20 cellular contexts compared by ENCODE assay signal in genomic region chr1:202194328-202194648, GRCh38. TPM values are rescaled to one million over a fixed set of nuclear protein-coding genes. Genes with fewer than 3 reads are reported as not detected.
DNase-seq lines count a peak whose midpoint lies in the region; ATAC-seq and TF ChIP-seq lines count a peak whose summit lies in the region.
"Had no signal": no experiment of that assay in that cellular context is flagged by ENCODE, and none has a peak within 500 bp of the region (broad histone marks: within the 10 kb centered on the region; RNA-seq: fewer than 3 reads in every experiment).

No MANE protein-coding gene starts in this region.

- no peak overlapping the region for H3K56ac ChIP-seq in H9 (ENCODE audit: insufficient read length, low read depth, low read length)

- H3K79me1 ChIP-seq in H9 (ENCODE audit: insufficient read depth, low read depth, low read length, poor library complexity, severe bottlenecking) = no peaks in the 10 kb centered on the region

- H2AFZ ChIP-seq in H9 (ENCODE audit: low read length) = no peak overlapping the region

- no peak overlapping the region for H3K9ac ChIP-seq in H9 (ENCODE audit: extremely low read depth, insufficient read length, low read length)

- no peak overlapping the region for H2BK12ac ChIP-seq in H9 (ENCODE audit: insufficient read length, low read depth, low read length)

- H2BK15ac ChIP-seq in H9 (ENCODE audit: low read depth, low read length) = no peak overlapping the region

- H3K18ac ChIP-seq in H9 (ENCODE audit: insufficient read length, low read depth, low read length) = no peak overlapping the region

- H4K5ac ChIP-seq in H9 (ENCODE audit: insufficient read length, low read depth, low read length) = no peak overlapping the region

- intact Hi-C loops in natural killer cell (cut with micrococcal nuclease) = no loop called here

- peak overlapping the region; percentile 65 for H3K4me2 ChIP-seq in H9 (ENCODE audit: insufficient read depth, insufficient read length, low read length)

- no peaks in the 10 kb centered on the region for H3K9me3 ChIP-seq in H9 (ENCODE audit: control insufficient read depth, low read depth, low read length)
- H3K9me3 ChIP-seq: heart left ventricle, stomach had no signal

- H2BK120ac ChIP-seq in H9 (ENCODE audit: low read depth, low read length, poor library complexity, severe bottlenecking) = no peak overlapping the region

- H3K14ac ChIP-seq in H9 (ENCODE audit: insufficient read depth, low read length) = no peak overlapping the region

- H3K27ac ChIP-seq in H9 (ENCODE audit: insufficient read length, low read depth, low read length) (no peak overlapping the region), coronary artery (peak overlapping the region; percentile 89 to 96)
- H3K27ac ChIP-seq: heart left ventricle, stomach had no signal

- H3K4me3 Mint-ChIP-seq in H9 = peak overlapping the region; percentile 33 to 68
- H3K4me3 Mint-ChIP-seq in natural killer cell = peak overlapping the region; percentile 89
- H3K4me3 Mint-ChIP-seq in type B pancreatic cell = peak overlapping the region; percentile 47
- H3K4me3 Mint-ChIP-seq: activated CD8-positive, alpha-beta T cell treated with anti-CD3 and anti-CD28 coated beads, Interleukin-2, amount 10 ng/mL, durations not matched to agents 7 days and 5 days; activated naive CD8-positive, alpha-beta T cell treated with anti-CD3 and anti-CD28 coated beads for 36 hours; HFFc6 had no signal

- no peak overlapping the region for H3T11ph ChIP-seq in H9 (ENCODE audit: low read length)

- H3K23me2 ChIP-seq in H9 (ENCODE audit: insufficient read length, low read depth, low read length, poor library complexity, severe bottlenecking) = peaks cover 4% of the 10 kb centered on the region

- ATAC-seq in natural killer cell (no peak), GM19328 (IDR thresholded peaks at IDR 0.05; ENCODE audit: unreplicated experiment) (no peak), HG03378 (IDR thresholded peaks at IDR 0.05; ENCODE audit: unreplicated experiment) (no peak)

- H3K27ac Mint-ChIP-seq in H9 (no peak overlapping the region), natural killer cell (no peak overlapping the region), type B pancreatic cell (no peak overlapping the region)
- H3K27ac Mint-ChIP-seq: activated CD8-positive, alpha-beta T cell treated with anti-CD3 and anti-CD28 coated beads, Interleukin-2, amount 10 ng/mL, durations not matched to agents 7 days and 5 days; activated naive CD8-positive, alpha-beta T cell treated with anti-CD3 and anti-CD28 coated beads for 36 hours; activated T-cell treated with anti-CD3 and anti-CD28 coated beads, Interleukin-2, amount 50 U/mL, for 72 hours; HFFc6 had no signal

- no peak overlapping the region for H3K23ac ChIP-seq in H9 (ENCODE audit: insufficient read length, low read depth, low read length)

- no peaks in the 10 kb centered on the region; a peak in 2 of 5 replicates for H3K9me3 Mint-ChIP-seq in H9
- no peaks in the 10 kb centered on the region for H3K9me3 Mint-ChIP-seq in natural killer cell
- H3K9me3 Mint-ChIP-seq in type B pancreatic cell = no peaks in the 10 kb centered on the region
- H3K9me3 Mint-ChIP-seq: activated naive CD8-positive, alpha-beta T cell treated with anti-CD3 and anti-CD28 coated beads for 36 hours; activated T-cell treated with anti-CD3 and anti-CD28 coated beads, Interleukin-2, amount 50 U/mL, for 72 hours; HFFc6 had no signal

- H3K27me3 Mint-ChIP-seq in H9 (ENCODE audit: low read depth) (peaks cover 53% of the 10 kb centered on the region), natural killer cell (ENCODE audit: low read depth in 2 of 2) (peaks cover 0 to 15% of the 10 kb centered on the region in 2 donors), type B pancreatic cell (peaks cover 64% of the 10 kb centered on the region)

- no peak overlapping the region for H3K4ac ChIP-seq in H9 (ENCODE audit: low read depth, low read length)

- no peak overlapping the region for H2BK20ac ChIP-seq in H9 (ENCODE audit: low read depth, low read length, poor library complexity, severe bottlenecking)

- WGBS in H9 (ENCODE audit: extremely low coverage, insufficient read length, low lambda C conversion rate) = no CpG with 5 or more reads among the region's 11 CpGs

- H2BK5ac ChIP-seq in H9 (ENCODE audit: insufficient read length, low read length) = no peak overlapping the region

- H3K36me3 Mint-ChIP-seq in H9 (ENCODE audit: insufficient read depth in 1 of 3, low read depth in 3 of 3) (no peaks in the 10 kb centered on the region; a peak in 1 of 7 replicates), natural killer cell (no peaks in the 10 kb centered on the region), type B pancreatic cell (no peaks in the 10 kb centered on the region)
- H3K36me3 Mint-ChIP-seq: activated naive CD8-positive, alpha-beta T cell treated with anti-CD3 and anti-CD28 coated beads for 36 hours had no signal

- no peak overlapping the region for H2AK5ac ChIP-seq in H9 (ENCODE audit: insufficient read length, low read length)

- H3K4me1 Mint-ChIP-seq in H9 (peaks cover 8 to 10% of the 10 kb centered on the region in 2 experiments), natural killer cell (peaks cover 55 to 59% of the 10 kb centered on the region in 2 donors), type B pancreatic cell (ENCODE audit: unreplicated experiment) (no peaks in the 10 kb centered on the region)

- no peak overlapping the region for H4K91ac ChIP-seq in H9 (ENCODE audit: insufficient read length, low read depth, low read length)

- no peaks in the 10 kb centered on the region; the same call in 1 of the 2 replicates for H3K4me1 ChIP-seq in H9 (ENCODE audit: insufficient read depth, low read length)

- no peak overlapping the region for H4K8ac ChIP-seq in H9 (replicated peaks; ENCODE audit: insufficient read length, low read depth, low read length)

- no peaks in the 10 kb centered on the region for H4K20me1 ChIP-seq in H9 (ENCODE audit: control insufficient read depth, insufficient read depth, insufficient read length)

- no peaks in the 10 kb centered on the region for H3K79me2 ChIP-seq in H9 (ENCODE audit: insufficient read depth, low read length)

- TF ChIP-seq CTCF in H9 (conservative IDR thresholded peaks at IDR 0.05) = no peak
- no peak for TF ChIP-seq CTCF in coronary artery (IDR thresholded peaks at IDR 0.05)
- no peak for TF ChIP-seq CTCF in natural killer cell (IDR thresholded peaks at IDR 0.05)
- TF ChIP-seq CTCF in type B pancreatic cell (conservative IDR thresholded peaks at IDR 0.05) = no peak

- peak overlapping the region; percentile 87 for H3K4me3 ChIP-seq in coronary artery

- DNase-seq in H9 (no peak), coronary artery (ENCODE audit: low spot score) (no peak), natural killer cell (no peak), type B pancreatic cell (ENCODE audit: extremely low spot score, unreplicated experiment) (no peak), T-helper 9 cell (no peak)
- DNase-seq: activated CD8-positive, alpha-beta T cell treated with anti-CD3 and anti-CD28 coated beads, Interleukin-2, amount 10 ng/mL, durations not matched to agents 7 days and 5 days; activated naive CD8-positive, alpha-beta T cell treated with anti-CD3 and anti-CD28 coated beads for 36 hours; activated T-cell treated with anti-CD3 and anti-CD28 coated beads, Interleukin-2, amount 50 U/mL, for 72 hours; effector CD4-positive, alpha-beta T cell; GDM1; HFFc6; NCI-H1105; NCI-H748 treated with DMSO at 0.1 percent for 48 hours; OCI-M1; stimulated activated CD4-positive, alpha-beta T cell treated with anti-CD3 and anti-CD28 coated beads, Interleukin-1b, Interleukin-23, amount 100 ng/mL, for 48 hours; stomach had no signal

- H3K27me3 ChIP-seq in H9 (ENCODE audit: insufficient read depth, low read length) = peaks cover 11% of the 10 kb centered on the region; the same call in 1 of the 2 replicates

RNA-seq across cellular contexts. Expression of gene LGR6, which starts 0.7 kb away (rescaled TPM):
- 0.66 and 1.0 TPM in 2 replicates for total RNA-seq in H9 (2021)
- total RNA-seq in natural killer cell = 10 to 100 TPM; 58.3 to 65.2 (median 60.9) TPM
- total RNA-seq in type B pancreatic cell (ENCODE audit: low replicate concordance) = 2.8 and 6.9 TPM in 2 replicates
- total RNA-seq: HFFc6; T-helper 1 cell treated with Interleukin-12 subunit alpha and Interleukin-12 subunit beta and Interleukin-4 antibody, amounts not matched to agents 30 ng/mL and 1 ng/mL, for 36 hours had no signal

RNA-seq across cellular contexts. Expression of gene PTPN7, which starts 33.9 kb away (rescaled TPM):
- total RNA-seq in H9 (2021) (0.22 and 0.72 TPM in 2 replicates), natural killer cell (100 to 1,000 TPM; 144 to 241 (median 196) TPM), type B pancreatic cell (ENCODE audit: low replicate concordance) (0.29 TPM in 1 of 2 replicates, not detected in the other)
- total RNA-seq: HFFc6 had no signal

RNA-seq across cellular contexts. Expression of gene ARL8A, which starts 49.8 kb away (rescaled TPM):
- total RNA-seq in H9 (2021) = 58.6 and 67.2 TPM in 2 replicates
- total RNA-seq in natural killer cell = 100 to 1,000 TPM; 109 to 120 (median 109) TPM
- total RNA-seq in type B pancreatic cell (ENCODE audit: low replicate concordance) = 58.6 and 69.1 TPM in 2 replicates

Comparison
In these comparisons a context has a peak if more than half of its experiments do, and no peak if none do; other contexts are left out.
1. RNA of gene PTPN7, which starts 33.9 kb away (total RNA-seq): 144 to 241 TPM in natural killer cell; 0.22 to 0.72 TPM in H9 and 0.29 TPM in type B pancreatic cell; every median in the first group is over 10 times any median in the second.
2. Peak in every context shown above with its lines, with median percentiles within 50 percentile points of each other: H3K4me3 Mint-ChIP-seq.